Comparison of ENCODE assay signal across 8 cellular contexts in the genomic region with DNA sequence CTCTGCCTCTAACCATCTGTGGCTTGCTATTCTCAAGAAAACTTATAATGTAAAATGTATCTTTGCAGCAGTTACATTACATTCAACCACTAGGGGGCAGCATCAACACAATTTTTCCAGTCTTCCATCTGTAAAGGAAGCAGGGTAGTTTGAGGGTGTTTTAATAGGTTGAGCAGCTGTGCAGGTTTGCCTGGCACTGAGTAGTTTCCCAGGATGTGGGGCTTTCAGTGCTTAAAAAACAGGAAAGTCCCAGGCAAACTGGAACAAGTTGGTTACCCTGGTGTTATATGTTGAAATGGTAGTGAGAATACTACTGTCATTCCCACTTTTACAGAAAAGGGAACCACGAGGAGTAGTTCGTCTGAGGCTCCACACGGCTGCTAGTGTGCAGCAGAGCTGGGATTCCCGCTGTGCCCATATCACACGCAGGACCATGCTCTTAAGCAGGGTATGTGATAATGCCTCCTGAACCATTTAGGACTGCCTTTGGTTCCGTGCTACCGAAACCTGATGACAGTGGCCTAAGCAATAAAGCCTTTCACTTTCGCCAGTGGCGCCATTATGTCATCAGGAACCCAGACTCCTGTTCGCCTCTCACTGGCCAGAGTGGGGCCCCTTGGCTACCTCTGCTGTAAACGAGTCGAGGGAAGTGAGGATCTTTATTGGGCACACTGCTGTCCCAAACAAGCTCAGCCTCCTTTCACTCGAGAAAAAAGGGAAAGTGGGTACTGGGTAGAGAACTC.
DNase-seq lines count a peak whose midpoint lies in the region; ATAC-seq and TF ChIP-seq lines count a peak whose summit lies in the region.

No MANE protein-coding gene starts in this region.

- H3K4me3 ChIP-seq in CD4-positive, CD25-positive, alpha-beta regulatory T cell (ENCODE audit: low read depth, low read length): no peak overlapping the region
- H3K4me3 ChIP-seq in epithelial cell of esophagus (ENCODE audit: low read length) (no peak overlapping the region), aorta (ENCODE audit: low read length in 2 of 2) (no peak overlapping the region)

- no peak overlapping the region for H3K27ac Mint-ChIP-seq in CD4-positive, CD25-positive, alpha-beta regulatory T cell
- H3K27ac Mint-ChIP-seq in activated CD4-positive, alpha-beta T cell treated with anti-CD3 and anti-CD28 coated beads, Interleukin-2, amount 10 ng/mL, durations not matched to agents 24 days and 14 days: no peak overlapping the region
- H3K27ac Mint-ChIP-seq in naive B cell: no peak overlapping the region

- no peaks in the 10 kb centered on the region for H3K9me3 ChIP-seq in CD4-positive, CD25-positive, alpha-beta regulatory T cell (ENCODE audit: control insufficient read depth in 2 of 2, low read length in 2 of 2)
- H3K9me3 ChIP-seq in aorta (ENCODE audit: control insufficient read depth, low read length): no peaks in the 10 kb centered on the region

- H3K4me1 Mint-ChIP-seq in CD4-positive, CD25-positive, alpha-beta regulatory T cell: peaks cover 19 to 75% (median 31%) of the 10 kb centered on the region in 4 donors
- peaks cover 35% of the 10 kb centered on the region for H3K4me1 Mint-ChIP-seq in activated CD4-positive, alpha-beta T cell treated with anti-CD3 and anti-CD28 coated beads, Interleukin-2, amount 10 ng/mL, durations not matched to agents 24 days and 14 days
- peaks cover 0 to 4% (median 0%) of the 10 kb centered on the region in 3 donors for H3K4me1 Mint-ChIP-seq in naive B cell

- TF ChIP-seq CTCF in epithelial cell of esophagus (IDR thresholded peaks at IDR 0.05; ENCODE audit: insufficient read depth, low read depth, low read length, missing control alignments): peak; percentile 68

- peak; percentile 57 to 89 (median 78) for DNase-seq in CD4-positive, CD25-positive, alpha-beta regulatory T cell
- DNase-seq in GM19238 (ENCODE audit: insufficient read length, low spot score): peak; percentile 52
- peak; percentile 60 for DNase-seq in HK-2 (ENCODE audit: unreplicated experiment)
- DNase-seq in NCI-H526 treated with DMSO at 0.1 percent for 48 hours (lab: John Stamatoyannopoulos, UW): peak; percentile 41
- peak; percentile 91 for DNase-seq in activated CD4-positive, alpha-beta T cell treated with anti-CD3 and anti-CD28 coated beads, Interleukin-2, amount 10 ng/mL, durations not matched to agents 24 days and 14 days
- DNase-seq in epithelial cell of esophagus (ENCODE audit: low read depth): peak; percentile 83
- peak; percentile 69 for DNase-seq in naive B cell
- DNase-seq in aorta: no peak

- H3K4me1 ChIP-seq in CD4-positive, CD25-positive, alpha-beta regulatory T cell (ENCODE audit: control insufficient read depth, insufficient read depth, low read length, poor library complexity, severe bottlenecking): peaks cover 31% of the 10 kb centered on the region
- H3K4me1 ChIP-seq in aorta (ENCODE audit: control insufficient read depth in 1 of 2, insufficient read depth in 2 of 2, low read length in 2 of 2): no peaks in the 10 kb centered on the region

- 74 to 77% methylated on average over 13 of the region's 13 CpGs for WGBS in aorta, 2 donors

- peak overlapping the region in 1 of 4 donors; percentile 50 for H3K4me3 Mint-ChIP-seq in CD4-positive, CD25-positive, alpha-beta regulatory T cell
- no peak overlapping the region for H3K4me3 Mint-ChIP-seq in activated CD4-positive, alpha-beta T cell treated with anti-CD3 and anti-CD28 coated beads, Interleukin-2, amount 10 ng/mL, durations not matched to agents 24 days and 14 days
- no peak overlapping the region for H3K4me3 Mint-ChIP-seq in naive B cell

- H3K36me3 Mint-ChIP-seq in CD4-positive, CD25-positive, alpha-beta regulatory T cell: no peaks in the 10 kb centered on the region
- H3K36me3 Mint-ChIP-seq in activated CD4-positive, alpha-beta T cell treated with anti-CD3 and anti-CD28 coated beads, Interleukin-2, amount 10 ng/mL, durations not matched to agents 24 days and 14 days (ENCODE audit: low read depth): peaks cover under 1% of the 10 kb centered on the region
- H3K36me3 Mint-ChIP-seq in naive B cell: no peaks in the 10 kb centered on the region

- no peak overlapping the region for H3K27ac ChIP-seq in CD4-positive, CD25-positive, alpha-beta regulatory T cell (ENCODE audit: insufficient read depth, low read length, poor library complexity, severe bottlenecking)
- no peak overlapping the region for H3K27ac ChIP-seq in aorta (ENCODE audit: low read depth in 1 of 2, low read length in 2 of 2)

- peaks cover 0 to under 1% (median 0%) of the 10 kb centered on the region in 7 donors for H3K9me3 Mint-ChIP-seq in CD4-positive, CD25-positive, alpha-beta regulatory T cell
- H3K9me3 Mint-ChIP-seq in activated CD4-positive, alpha-beta T cell treated with anti-CD3 and anti-CD28 coated beads, Interleukin-2, amount 10 ng/mL, durations not matched to agents 24 days and 14 days: no peaks in the 10 kb centered on the region
- H3K9me3 Mint-ChIP-seq in naive B cell: no peaks in the 10 kb centered on the region

- H3K27me3 Mint-ChIP-seq in CD4-positive, CD25-positive, alpha-beta regulatory T cell: peaks cover 2% of the 10 kb centered on the region
- H3K27me3 Mint-ChIP-seq in activated CD4-positive, alpha-beta T cell treated with anti-CD3 and anti-CD28 coated beads, Interleukin-2, amount 10 ng/mL, durations not matched to agents 24 days and 14 days: peaks cover 1% of the 10 kb centered on the region
- no peaks in the 10 kb centered on the region for H3K27me3 Mint-ChIP-seq in naive B cell

- H3K36me3 ChIP-seq in CD4-positive, CD25-positive, alpha-beta regulatory T cell (ENCODE audit: control insufficient read depth, insufficient read depth, low read length): no peaks in the 10 kb centered on the region
- H3K36me3 ChIP-seq in aorta (ENCODE audit: control insufficient read depth in 1 of 2, insufficient read depth in 2 of 2, low read length in 1 of 2): no peaks in the 10 kb centered on the region

- ATAC-seq in CD4-positive, CD25-positive, alpha-beta regulatory T cell (ENCODE audit: low read depth in 2 of 2): peak; percentile 35 to 50
- ATAC-seq in naive B cell (ENCODE audit: low read depth in 2 of 2) (peak; percentile 84 to 89), aorta (ENCODE audit: low FRiP score) (peak; percentile 81)

- intact Hi-C loops in activated CD4-positive, alpha-beta T cell treated with anti-CD3 and anti-CD28 coated beads, Interleukin-2, amount 10 ng/mL, durations not matched to agents 24 days and 14 days (cut with micrococcal nuclease): loop anchor here (1.0 kb wide), 1 partner anchor 152 kb away; no protein-coding TSS in a partner anchor
- intact Hi-C loops in aorta (cut with DNase I): no loop called here

- H3K27me3 ChIP-seq in CD4-positive, CD25-positive, alpha-beta regulatory T cell (ENCODE audit: control insufficient read depth, insufficient read depth, low read length): no peaks in the 10 kb centered on the region
- H3K27me3 ChIP-seq in aorta (ENCODE audit: control insufficient read depth in 1 of 2, insufficient read depth in 2 of 2, low read length in 1 of 2): no peaks in the 10 kb centered on the region

Comparison
In these comparisons a context has a peak if more than half of its experiments do, and no peak if none do; other contexts are left out.
1. DNase-seq: peak in CD4-positive, CD25-positive, alpha-beta regulatory T cell (3 of 3), GM19238 (single experiment), HK-2 (single experiment), NCI-H526 treated with DMSO at 0.1 percent for 48 hours (single experiment), activated CD4-positive, alpha-beta T cell treated with anti-CD3 and anti-CD28 coated beads, Interleukin-2, amount 10 ng/mL, durations not matched to agents 24 days and 14 days (single experiment), epithelial cell of esophagus (single experiment) and naive B cell (single experiment); none in aorta (0 of 2).
2. Peak in every context shown above with its lines, with median percentiles within 50 percentile points of each other: ATAC-seq.